ENCODE assay signal across 8 cellular contexts in genomic region chr6:24520929-24521546, GRCh38. TPM values are rescaled to one million over a fixed set of nuclear protein-coding genes. Genes with fewer than 3 reads are reported as not detected.
DNase-seq lines count a peak whose midpoint lies in the region; ATAC-seq and TF ChIP-seq lines count a peak whose summit lies in the region.

No MANE protein-coding gene starts in this region.

- DNase-seq in NCI-H345 (lab: John Stamatoyannopoulos, UW) = peak; percentile 15
- DNase-seq in NCI-H345 treated with DMSO at 0.1 percent for 48 hours (lab: John Stamatoyannopoulos, UW; ENCODE audit: unreplicated experiment) = no peak
- DNase-seq in Karpas-422 = peak; percentile 80
- peak; percentile 19 to 22 for DNase-seq in activated CD4-positive, alpha-beta T cell treated with anti-CD3 and anti-CD28 coated beads, Interleukin-2, amount 50 U/mL, for 4 hours
- peak in 1 of 2 donors; percentile 18 for DNase-seq in fibroblast of lung (ENCODE audit: low read depth in 2 of 2)
- peak; percentile 80 for DNase-seq in osteoblast (ENCODE audit: insufficient read length, low spot score, missing footprints)
- no peak for DNase-seq in retina

- H3K9me3 ChIP-seq in Karpas-422 (ENCODE audit: low read length) (no peaks in the 10 kb centered on the region), fibroblast of lung (ENCODE audit: control insufficient read depth, insufficient read depth, low read depth, low read length) (no peaks in the 10 kb centered on the region), osteoblast (ENCODE audit: low read depth, low read length) (no peaks in the 10 kb centered on the region)

- peak; percentile 71 to 75 for TF ChIP-seq CTCF in fibroblast of lung (conservative IDR thresholded peaks at IDR 0.05 in 1 of 2, IDR thresholded peaks at IDR 0.05 in 1 of 2; ENCODE audit: low read depth in 1 of 2, low read length in 2 of 2)
- peak; percentile 86 for TF ChIP-seq CTCF in osteoblast (IDR thresholded peaks at IDR 0.05; ENCODE audit: extremely low read depth, low read depth, low read length)

- peak; percentile 48 for ATAC-seq in GM21723 (IDR thresholded peaks at IDR 0.05; ENCODE audit: unreplicated experiment)

- H3K4me2 ChIP-seq in Karpas-422 (ENCODE audit: low read depth, low read length, poor library complexity, severe bottlenecking) (peak overlapping the region; percentile 25), fibroblast of lung (ENCODE audit: extremely low read depth, insufficient read depth, low read length) (no peak overlapping the region), osteoblast (ENCODE audit: insufficient read depth, low read length) (no peak overlapping the region)

- H3K27me3 ChIP-seq in Karpas-422 (ENCODE audit: low read length) (no peaks in the 10 kb centered on the region), fibroblast of lung (ENCODE audit: control insufficient read depth, insufficient read depth, low read length) (no peaks in the 10 kb centered on the region), osteoblast (ENCODE audit: insufficient read depth, low read length) (no peaks in the 10 kb centered on the region)

- H4K20me1 ChIP-seq in Karpas-422 (ENCODE audit: insufficient read depth, low read depth, low read length) = no peaks in the 10 kb centered on the region
- no peaks in the 10 kb centered on the region for H4K20me1 ChIP-seq in fibroblast of lung (ENCODE audit: control insufficient read depth, extremely low read depth, insufficient read depth, low read length)
- no peaks in the 10 kb centered on the region for H4K20me1 ChIP-seq in osteoblast (ENCODE audit: insufficient read depth, low read length)

- peak overlapping the region; percentile 13; the same call in 1 of the 2 replicates for H3K9ac ChIP-seq in Karpas-422 (ENCODE audit: low read length)
- H3K9ac ChIP-seq in fibroblast of lung (ENCODE audit: insufficient read depth, low read length) = no peak overlapping the region

- H2AFZ ChIP-seq in Karpas-422 (ENCODE audit: low read length) = peak overlapping the region; percentile 57
- no peak overlapping the region for H2AFZ ChIP-seq in fibroblast of lung (ENCODE audit: low read length)
- peak overlapping the region; percentile 21 for H2AFZ ChIP-seq in osteoblast (ENCODE audit: low read length)

- H3K36me3 ChIP-seq in Karpas-422 (ENCODE audit: insufficient read depth, low read length) = no peaks in the 10 kb centered on the region
- no peaks in the 10 kb centered on the region for H3K36me3 ChIP-seq in fibroblast of lung (ENCODE audit: control insufficient read depth, insufficient read depth, low read length)
- no peaks in the 10 kb centered on the region for H3K36me3 ChIP-seq in osteoblast (ENCODE audit: insufficient read depth, low read length)

- H3K4me1 ChIP-seq in Karpas-422 (ENCODE audit: low read length) = peaks cover 63% of the 10 kb centered on the region
- no peaks in the 10 kb centered on the region for H3K4me1 ChIP-seq in fibroblast of lung (ENCODE audit: control insufficient read depth, extremely low read depth, insufficient read depth, low read length)
- H3K4me1 ChIP-seq in osteoblast (ENCODE audit: insufficient read depth, low read length) = no peaks in the 10 kb centered on the region

- peak overlapping the region; percentile 68 for H3K27ac ChIP-seq in Karpas-422 (ENCODE audit: low read length)
- H3K27ac ChIP-seq in fibroblast of lung (ENCODE audit: insufficient read depth, low read length) = no peak overlapping the region
- no peak overlapping the region for H3K27ac ChIP-seq in osteoblast (ENCODE audit: low read depth, low read length)

- H3K4me3 ChIP-seq in Karpas-422 (ENCODE audit: low read length) (no peak overlapping the region), fibroblast of lung (replicated peaks in 1 of 4; ENCODE audit: control extremely low read depth in 1 of 4, insufficient read depth in 1 of 4, low read depth in 3 of 4, low read length in 4 of 4) (no peak overlapping the region), osteoblast (ENCODE audit: insufficient read depth, low read length) (no peak overlapping the region)

- no peaks in the 10 kb centered on the region for H3K9me2 ChIP-seq in Karpas-422 (replicated peaks; ENCODE audit: insufficient read depth, low read length)

- H3K79me2 ChIP-seq in Karpas-422 (ENCODE audit: low read length) (no peaks in the 10 kb centered on the region), fibroblast of lung (ENCODE audit: control insufficient read depth, insufficient read depth, low read length) (no peaks in the 10 kb centered on the region), osteoblast (ENCODE audit: insufficient read depth, low read length) (no peaks in the 10 kb centered on the region)

RNA-seq across cellular contexts. Expression of gene ALDH5A1, which starts 26.3 kb away (rescaled TPM):
- 33.1 and 33.9 TPM in 2 replicates for total RNA-seq in Karpas-422 (2014; rRNA removed; shearing (Covaris generic); ENCODE audit: low replicate concordance)
- 0.26 and 0.33 TPM in 2 replicates for total RNA-seq in fibroblast of lung
- polyA plus RNA-seq in fibroblast of lung = 0.11 and 0.23 TPM in 2 replicates
- polyA plus RNA-seq in fibroblast of lung (2012) = 0.07 and 0.31 TPM in 2 replicates
- 0.04 and 1.3 TPM in 2 replicates for polyA minus RNA-seq in fibroblast of lung (ENCODE audit: low replicate concordance)
- 1.8 and 2.2 TPM in 2 replicates for total RNA-seq in osteoblast

RNA-seq across cellular contexts. Expression of gene GPLD1, which starts 31.7 kb away (rescaled TPM):
- total RNA-seq in Karpas-422 (2014; rRNA removed; shearing (Covaris generic); ENCODE audit: low replicate concordance) = 8.5 and 9.0 TPM in 2 replicates
- total RNA-seq in fibroblast of lung (under 0.01 TPM in 2 replicates), osteoblast (0.72 and 0.88 TPM in 2 replicates)
- polyA plus RNA-seq in fibroblast of lung = 0.01 and 0.07 TPM in 2 replicates
- polyA plus RNA-seq in fibroblast of lung (2012) = not detected in 2 replicates
- not detected in 2 replicates for polyA minus RNA-seq in fibroblast of lung (ENCODE audit: low replicate concordance)

Comparison
In these comparisons a context has a peak if more than half of its experiments do, and no peak if none do; other contexts are left out.
1. DNase-seq: peak in NCI-H345 (single experiment), Karpas-422 (single experiment), activated CD4-positive, alpha-beta T cell treated with anti-CD3 and anti-CD28 coated beads, Interleukin-2, amount 50 U/mL, for 4 hours (2 of 2) and osteoblast (single experiment); none in NCI-H345 treated with DMSO at 0.1 percent for 48 hours (single experiment) and retina (single experiment).
2. RNA of gene ALDH5A1, which starts 26.3 kb away (total RNA-seq): 33.1 to 33.9 TPM in Karpas-422; 1.8 to 2.2 TPM in osteoblast and 0.26 to 0.33 TPM in fibroblast of lung; every median in the first group is over 10 times any median in the second.